Comparison of ENCODE assay signal across 14 cellular contexts in the genomic region with DNA sequence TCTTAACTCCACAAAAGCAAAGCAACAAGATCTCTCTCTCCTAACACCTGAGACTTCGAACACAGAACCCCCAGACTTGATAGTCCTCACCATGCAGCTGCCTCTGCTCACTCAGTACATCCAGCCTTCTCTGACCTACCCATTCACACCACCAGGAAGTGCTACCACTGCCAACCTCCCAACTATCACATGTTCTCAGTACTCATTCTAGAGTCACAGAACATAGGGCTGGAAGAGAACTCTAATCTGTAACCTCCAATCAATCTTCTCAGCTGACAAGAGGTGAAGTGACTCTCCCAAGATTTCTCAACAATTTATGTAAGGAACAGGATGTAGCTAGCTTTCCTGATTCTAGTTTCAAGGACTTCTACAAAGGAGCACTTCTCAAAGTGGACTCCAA. TPM values are rescaled to one million over a fixed set of nuclear protein-coding genes. Genes with fewer than 3 reads are reported as not detected.
DNase-seq lines count a peak whose midpoint lies in the region; ATAC-seq, FAIRE-seq and TF ChIP-seq lines count a peak whose summit lies in the region.
"Had no signal": no experiment of that assay in that cellular context is flagged by ENCODE, and none has a peak within 500 bp of the region (broad histone marks: within the 10 kb centered on the region; RNA-seq: fewer than 3 reads in every experiment).

No MANE protein-coding gene starts in this region.

- H3K4me1 Mint-ChIP-seq in activated naive CD8-positive, alpha-beta T cell treated with anti-CD3 and anti-CD28 coated beads, Interleukin-2, amount 50 U/mL, for 24 hours, result peaks cover 62% of the 10 kb centered on the region
- H3K4me1 Mint-ChIP-seq in endodermal cell, result peaks cover 25% of the 10 kb centered on the region

- no peak overlapping the region for H3K4me3 ChIP-seq in BLaER1
- H3K4me3 ChIP-seq in keratinocyte (ENCODE audit: control insufficient read depth in 2 of 3, extremely low read depth in 1 of 3, insufficient read depth in 2 of 3, low read depth in 1 of 3, low read length in 3 of 3), result no peak overlapping the region
- H3K4me3 ChIP-seq in endodermal cell (ENCODE audit: low read length), result no peak overlapping the region
- H3K4me3 ChIP-seq: smooth muscle cell had no signal

- peaks cover 17% of the 10 kb centered on the region for H3K9me3 Mint-ChIP-seq in activated naive CD8-positive, alpha-beta T cell treated with anti-CD3 and anti-CD28 coated beads, Interleukin-2, amount 50 U/mL, for 24 hours
- H3K9me3 Mint-ChIP-seq in endodermal cell, result peaks cover 5% of the 10 kb centered on the region

- H4K20me1 ChIP-seq in BLaER1 (peaks cover 26% of the 10 kb centered on the region; the same call in 1 of the 2 replicates), keratinocyte (ENCODE audit: control insufficient read depth, extremely low read depth, insufficient read depth, low read length) (no peaks in the 10 kb centered on the region)

- DNase-seq in HEK293T (ENCODE audit: extremely low spot score) (no peak), keratinocyte (ENCODE audit: low read depth, low spot score) (peak; percentile 7), SKM-1 (lab: John Stamatoyannopoulos, UW; ENCODE audit: unreplicated experiment) (no peak), endodermal cell (no peak), NCI-H2171 treated with DMSO at 0.1 percent for 48 hours (lab: John Stamatoyannopoulos, UW) (no peak)
- no peak for DNase-seq in activated naive CD8-positive, alpha-beta T cell treated with anti-CD3 and anti-CD28 coated beads, Interleukin-2, amount 50 U/mL, for 24 hours
- DNase-seq in stimulated activated naive CD4-positive, alpha-beta T cell treated with Interleukin-2 at 50 U/mL for 16 hours (lab: John Stamatoyannopoulos, UW), result no peak
- DNase-seq: GF-D8, NCI-H1417 treated with DMSO at 0.1 percent for 48 hours had no signal

- FAIRE-seq in keratinocyte (lab: Jason Lieb, UNC), result no peak
- FAIRE-seq: islet of Langerhans had no signal

- POLR2A ChIA-PET in HEK293T (lab: Yijun Ruan, JAX), result no interaction called here

- H3K9me3 ChIP-seq in BLaER1 (peaks cover 26% of the 10 kb centered on the region), keratinocyte (ENCODE audit: control insufficient read depth, low read depth, low read length) (no peaks in the 10 kb centered on the region), endodermal cell (ENCODE audit: control insufficient read depth, low read length) (peaks cover 18% of the 10 kb centered on the region)

- H3K27ac ChIP-seq in BLaER1 (no peak overlapping the region), keratinocyte (ENCODE audit: control insufficient read depth, insufficient read depth, low read length) (no peak overlapping the region), endodermal cell (ENCODE audit: low read depth, low read length) (no peak overlapping the region)

- H3K9me1 ChIP-seq in keratinocyte (ENCODE audit: control insufficient read depth, extremely low read depth, insufficient read depth, low read length), result no peaks in the 10 kb centered on the region

- H3K27me3 ChIP-seq in BLaER1, result no peaks in the 10 kb centered on the region
- no peaks in the 10 kb centered on the region for H3K27me3 ChIP-seq in keratinocyte (ENCODE audit: control insufficient read depth, extremely low read depth, insufficient read depth, low read length)
- no peaks in the 10 kb centered on the region for H3K27me3 ChIP-seq in endodermal cell (ENCODE audit: control insufficient read depth, insufficient read depth, low read length, poor library complexity, severe bottlenecking)

- H3K36me3 ChIP-seq in BLaER1 (peaks cover 54% of the 10 kb centered on the region), keratinocyte (ENCODE audit: control insufficient read depth in 2 of 2, extremely low read depth in 1 of 2, insufficient read depth in 2 of 2, low read length in 2 of 2) (peaks cover 14 to 20% of the 10 kb centered on the region in 2 experiments), endodermal cell (ENCODE audit: control insufficient read depth, insufficient read depth, low read length) (peaks cover 36% of the 10 kb centered on the region)

- CTCF ChIA-PET in HEK293T (lab: Yijun Ruan, JAX), result no interaction called here

- H3K79me2 ChIP-seq in keratinocyte (ENCODE audit: control insufficient read depth, insufficient read depth, low read length), result peaks cover 71% of the 10 kb centered on the region

- H3K4me1 ChIP-seq in BLaER1 (peaks cover 58% of the 10 kb centered on the region), keratinocyte (ENCODE audit: control insufficient read depth, extremely low read depth, insufficient read depth, low read length) (peaks cover 19% of the 10 kb centered on the region), endodermal cell (ENCODE audit: control insufficient read depth, insufficient read depth, low read length) (peaks cover 7% of the 10 kb centered on the region)

- WGBS in endodermal cell (ENCODE audit: insufficient coverage in 1 of 2, insufficient read length in 1 of 2), 2 experiments, result 86 to 93% methylated on average over 1 of the region's 1 CpG

- dilution Hi-C loops in keratinocyte (cut with MboI; ENCODE audit: extremely low pct_ligation_motif_present, low sequenced_read_pairs), result no loop called here

- ATAC-seq in activated naive CD8-positive, alpha-beta T cell treated with anti-CD3 and anti-CD28 coated beads, Interleukin-2, amount 50 U/mL, for 24 hours, result no peak

- H3K4me2 ChIP-seq in BLaER1 (peak overlapping the region; percentile 78), keratinocyte (ENCODE audit: control insufficient read depth, extremely low read depth, insufficient read depth, low read depth, low read length) (no peak overlapping the region)
- H3K4me2 ChIP-seq: smooth muscle cell had no signal

- TF ChIP-seq CTCF in keratinocyte (optimal IDR thresholded peaks at IDR 0.05 in 1 of 3, IDR thresholded peaks at IDR 0.05 in 1 of 3, conservative IDR thresholded peaks at IDR 0.05 in 1 of 3; ENCODE audit: extremely low read depth in 1 of 3, insufficient read depth in 2 of 3, low read length in 3 of 3) (peak in 1 of 3 experiments; percentile 32), endodermal cell (conservative IDR thresholded peaks at IDR 0.05) (no peak)

- no peaks in the 10 kb centered on the region for H3K27me3 Mint-ChIP-seq in activated naive CD8-positive, alpha-beta T cell treated with anti-CD3 and anti-CD28 coated beads, Interleukin-2, amount 50 U/mL, for 24 hours
- H3K27me3 Mint-ChIP-seq in endodermal cell (ENCODE audit: insufficient read depth), result no peaks in the 10 kb centered on the region

- H3K4me3 Mint-ChIP-seq in activated naive CD8-positive, alpha-beta T cell treated with anti-CD3 and anti-CD28 coated beads, Interleukin-2, amount 50 U/mL, for 24 hours, result peak overlapping the region; percentile 0
- H3K4me3 Mint-ChIP-seq in endodermal cell, result no peak overlapping the region

- H2AFZ ChIP-seq in keratinocyte (ENCODE audit: control insufficient read depth, low read length), result no peak overlapping the region

- H3K36me3 Mint-ChIP-seq in activated naive CD8-positive, alpha-beta T cell treated with anti-CD3 and anti-CD28 coated beads, Interleukin-2, amount 50 U/mL, for 24 hours (ENCODE audit: low read depth), result peaks cover 51% of the 10 kb centered on the region
- H3K36me3 Mint-ChIP-seq in endodermal cell (ENCODE audit: low read depth), result peaks cover 36% of the 10 kb centered on the region

- H3K27ac Mint-ChIP-seq in activated naive CD8-positive, alpha-beta T cell treated with anti-CD3 and anti-CD28 coated beads, Interleukin-2, amount 50 U/mL, for 24 hours, result peak overlapping the region; percentile 3
- no peak overlapping the region for H3K27ac Mint-ChIP-seq in endodermal cell

- H3K9ac ChIP-seq in BLaER1, result no peak overlapping the region
- H3K9ac ChIP-seq in keratinocyte (ENCODE audit: control insufficient read depth, extremely low read depth, insufficient read depth, low read length), result no peak overlapping the region
- no peak overlapping the region for H3K9ac ChIP-seq in endodermal cell (ENCODE audit: extremely low read depth, low read length, poor library complexity, severe bottlenecking)

TF ChIP-seq in HEK293T, 16 proteins besides CTCF, POLR2A, EP300 and RAD21:
- no peak for TF ChIP-seq TARDBP (IDR thresholded peaks at IDR 0.05)
- TF ChIP-seq PKNOX1 (IDR thresholded peaks at IDR 0.05), result peak; percentile 35; the same call in 1 of the 2 replicates
- TF ChIP-seq BHLHE40 (IDR thresholded peaks at IDR 0.05; ENCODE audit: borderline replicate concordance), result no peak
- TF ChIP-seq ARNT (IDR thresholded peaks at IDR 0.05), result no peak

RNA-seq across cellular contexts. Expression of gene NUDCD3, which starts 3.8 kb away (rescaled TPM):
- polyA plus RNA-seq in keratinocyte, result 57.7 to 84.9 TPM (median 58.7 TPM) in 3 replicates
- polyA plus RNA-seq in keratinocyte (2011; ENCODE audit: low read depth), result 82.8 TPM
- 59.3 and 68.2 TPM in 2 replicates for polyA plus RNA-seq in keratinocyte (2011; cell fraction: cytosol; rRNA removed)
- polyA plus RNA-seq in keratinocyte (2011; cell fraction: nucleus; rRNA removed), result 131 and 147 TPM in 2 replicates
- polyA plus RNA-seq in keratinocyte (2012; ENCODE audit: low replicate concordance), result 55.7 and 78.2 TPM in 2 replicates
- 72.5 to 154 TPM (median 118 TPM) in 3 replicates for polyA minus RNA-seq in keratinocyte
- polyA minus RNA-seq in keratinocyte (2011; cell fraction: cytosol; rRNA and poly(A)+ RNA removed), result 51.2 TPM
- polyA minus RNA-seq in keratinocyte (2011; cell fraction: nucleus; rRNA and poly(A)+ RNA removed), result 43.6 and 89.9 TPM in 2 replicates
- total RNA-seq in endodermal cell, result 100 to 1,000 TPM in 1 of 2 donors, 10 to 100 TPM in 1; 80.8 to 116 TPM
- 50.3 TPM for polyA plus RNA-seq in endodermal cell (2013, experiment 1 of 2)
- 51.5 TPM for polyA plus RNA-seq in endodermal cell (2013, experiment 2 of 2)

RNA-seq across cellular contexts. Expression of gene NPC1L1, which starts 54.4 kb away (rescaled TPM):
- 0.01 to 0.03 TPM in 2 of 3 replicates, not detected in the other for polyA plus RNA-seq in keratinocyte
- polyA plus RNA-seq in keratinocyte (2011; ENCODE audit: low read depth), result 0.16 TPM
- polyA plus RNA-seq in keratinocyte (2011; cell fraction: cytosol; rRNA removed), result 0.02 TPM in 1 of 2 replicates, not detected in the other
- 0.03 TPM in 1 of 2 replicates, not detected in the other for polyA plus RNA-seq in keratinocyte (2011; cell fraction: nucleus; rRNA removed)
- 0.02 and 0.37 TPM in 2 replicates for polyA plus RNA-seq in keratinocyte (2012; ENCODE audit: low replicate concordance)
- polyA minus RNA-seq in keratinocyte, result not detected in 3 replicates
- not detected for polyA minus RNA-seq in keratinocyte (2011; cell fraction: cytosol; rRNA and poly(A)+ RNA removed)
- not detected in 2 replicates for polyA minus RNA-seq in keratinocyte (2011; cell fraction: nucleus; rRNA and poly(A)+ RNA removed)
- 1 to 10 TPM; 2.7 to 3.1 TPM for total RNA-seq in endodermal cell
- polyA plus RNA-seq in endodermal cell (2013, experiment 1 of 2), result 0.85 TPM
- 0.70 TPM for polyA plus RNA-seq in endodermal cell (2013, experiment 2 of 2)
- total RNA-seq: cerebellum, temporal lobe had no signal
